9 cellular contexts compared by ENCODE assay signal in genomic region chr16:54282923-54283734, GRCh38. TPM values are rescaled to one million over a fixed set of nuclear protein-coding genes. Genes with fewer than 3 reads are reported as not detected.
A peak's percentile ranks its signal among the peaks of the same experiment; 100 is the strongest.
DNase-seq lines count a peak whose midpoint lies in the region; ATAC-seq, FAIRE-seq and TF ChIP-seq lines count a peak whose summit lies in the region.
"Had no signal": no experiment of that assay in that cellular context is flagged by ENCODE, and none has a peak within 500 bp of the region (broad histone marks: within the 10 kb centered on the region; RNA-seq: fewer than 3 reads in every experiment).

No MANE protein-coding gene starts in this region.

- H3K36me3 Mint-ChIP-seq in nephron progenitor cell (ENCODE audit: low read depth): no peaks in the 10 kb centered on the region

- no peak overlapping the region for H4K5ac ChIP-seq in H1 (ENCODE audit: insufficient read length, low read depth, low read length)

- TF ChIP-seq POLR2A in H1 (IDR thresholded peaks at IDR 0.05; ENCODE audit: control extremely low read depth in 1 of 2, low read depth in 2 of 2, low read length in 2 of 2): no peak

- TF ChIP-seq RAD21 in H1 (IDR thresholded peaks at IDR 0.05 in 1 of 2, conservative IDR thresholded peaks at IDR 0.05 in 1 of 2; ENCODE audit: low read depth in 2 of 2, low read length in 2 of 2): no peak

- no peak overlapping the region for H4K91ac ChIP-seq in H1 (replicated peaks; ENCODE audit: insufficient read length, low read length)

- H3K79me1 ChIP-seq in H1 (ENCODE audit: low read depth, low read length): no peaks in the 10 kb centered on the region

- peak overlapping the region; percentile 8 to 93 (median 30); a peak in 5 of 8 replicates for H3K4me3 ChIP-seq in H1 (ENCODE audit: extremely low read depth in 1 of 4, insufficient read depth in 2 of 4, low read depth in 3 of 4, low read length in 4 of 4)

- POLR2A ChIA-PET in H1 (lab: Charles Lee; ENCODE audit: partially characterized antibody): interaction anchor here (1.1 to 1.4 kb wide), 2 partner anchors 354 to 647 kb away, joined by 3 to 6 read pairs; partner anchors contain the start of gene IRX5

- CTCF ChIA-PET in H1 (lab: Charles Lee; ENCODE audit: partially characterized antibody): interaction anchor here (0.6 to 3.2 kb wide), 28 partner anchors 9 to 752 kb away, joined by 3 to 21 read pairs (median 3); partner anchors contain the start of gene IRX5

- no peak overlapping the region for H2BK12ac ChIP-seq in H1 (ENCODE audit: low read depth, low read length)

- no peak overlapping the region for H2AFZ ChIP-seq in H1 (ENCODE audit: low read length)

- H3K4ac ChIP-seq in H1 (replicated peaks; ENCODE audit: insufficient read length, low read depth, low read length): no peak overlapping the region

- H3K9me3 ChIP-seq in H1 (ENCODE audit: insufficient read depth in 2 of 2, low read depth in 1 of 2, low read length in 1 of 2): no peaks in the 10 kb centered on the region

- ATAC-seq in GM21447 (IDR thresholded peaks at IDR 0.05; ENCODE audit: unreplicated experiment): no peak
- ATAC-seq in activated CD4-positive, CD25-positive, alpha-beta regulatory T cell treated with anti-CD3 and anti-CD28 coated beads, Interleukin-2, amount 50 U/mL, for 24 hours: no peak

- no peaks in the 10 kb centered on the region for H3K9me3 Mint-ChIP-seq in nephron progenitor cell

- peak overlapping the region; percentile 19 for H3K18ac ChIP-seq in H1 (ENCODE audit: extremely low read depth, low read length)

- H3K4me2 ChIP-seq in H1 (ENCODE audit: insufficient read depth in 1 of 2, low read depth in 2 of 2, low read length in 2 of 2): peak overlapping the region; percentile 77 to 99

- H3K27ac Mint-ChIP-seq in nephron progenitor cell: no peak overlapping the region

- H3K79me2 ChIP-seq in H1 (ENCODE audit: control insufficient read depth in 1 of 2, insufficient read depth in 2 of 2, low read length in 2 of 2): no peaks in the 10 kb centered on the region

- peak overlapping the region; percentile 82 for H3K4me3 Mint-ChIP-seq in nephron progenitor cell

- no peak overlapping the region for H2BK15ac ChIP-seq in H1 (ENCODE audit: low read length)

- no peak overlapping the region for H2AK5ac ChIP-seq in H1 (ENCODE audit: low read depth, low read length)

- H4K8ac ChIP-seq in H1 (ENCODE audit: extremely low read depth, insufficient read depth, low read length): no peak overlapping the region; the same call in 1 of the 2 replicates

- no peak overlapping the region for H2BK20ac ChIP-seq in H1 (ENCODE audit: low read length)

- H3K27me3 ChIP-seq in H1 (replicated peaks in 1 of 4; ENCODE audit: control insufficient read depth in 3 of 4, extremely low read depth in 1 of 4, insufficient read depth in 3 of 4, low read length in 3 of 4): peaks cover 52 to 77% (median 68%) of the 10 kb centered on the region in 4 experiments

- peaks cover 6 to 12% of the 10 kb centered on the region in 2 experiments for H4K20me1 ChIP-seq in H1 (replicated peaks in 1 of 2; ENCODE audit: control insufficient read depth in 1 of 2, insufficient read depth in 2 of 2, low read length in 2 of 2)

- H3K4me1 Mint-ChIP-seq in nephron progenitor cell: peaks cover 44% of the 10 kb centered on the region

- peaks cover 27% of the 10 kb centered on the region; the same call in 1 of the 2 replicates for H3K23me2 ChIP-seq in H1 (ENCODE audit: low read depth, low read length)

- no peak overlapping the region for H3K9ac ChIP-seq in H1 (replicated peaks in 1 of 4; ENCODE audit: extremely low read depth in 1 of 4, low read depth in 3 of 4, low read length in 3 of 4)

- no peak overlapping the region for H2BK120ac ChIP-seq in H1 (replicated peaks; ENCODE audit: low read depth, low read length)

- no peak for TF ChIP-seq EP300 in H1 (IDR thresholded peaks at IDR 0.05; ENCODE audit: borderline replicate concordance in 1 of 2, low read depth in 2 of 2, low read length in 2 of 2)

- no peak overlapping the region for H3K14ac ChIP-seq in H1 (ENCODE audit: insufficient read length)

- H3K27me3 Mint-ChIP-seq in nephron progenitor cell (ENCODE audit: low read depth, poor library complexity): peaks cover 86% of the 10 kb centered on the region

- no peak for FAIRE-seq in H1 (lab: Jason Lieb, UNC)
- FAIRE-seq: keratinocyte had no signal

- DNase-seq in ELF-1 (ENCODE audit: low read depth, low spot score) (peak; percentile 31), LHCN-M2 (ENCODE audit: low read depth) (peak; percentile 46), H1 (ENCODE audit: low read depth in 1 of 2, low spot score in 2 of 2) (peak in 1 of 2 experiments; percentile 63), nephron progenitor cell (peak; percentile 27), NCI-H1105 (lab: John Stamatoyannopoulos, UW) (no peak)
- DNase-seq: NCI-H1417 had no signal

- H3K4me1 ChIP-seq in H1 (replicated peaks in 1 of 4; ENCODE audit: control insufficient read depth in 3 of 4, insufficient read depth in 4 of 4, low read length in 3 of 4): peaks cover 0 to 18% (median 11%) of the 10 kb centered on the region in 4 experiments; a peak in 6 of 7 replicates

- no peak overlapping the region for H3K56ac ChIP-seq in H1 (replicated peaks; ENCODE audit: insufficient read length, low read depth, low read length)

- H2BK5ac ChIP-seq in H1 (ENCODE audit: low read depth, low read length): no peak overlapping the region

- H3K36me3 ChIP-seq in H1 (ENCODE audit: control insufficient read depth in 2 of 4, insufficient read depth in 4 of 4, low read length in 3 of 4): no peaks in the 10 kb centered on the region; a peak in 1 of 8 replicates

- no peak for TF ChIP-seq CTCF in H1 (IDR thresholded peaks at IDR 0.05; ENCODE audit: control extremely low read depth in 1 of 3, insufficient read depth in 1 of 3, low read depth in 1 of 3, low read length in 3 of 3)
- TF ChIP-seq CTCF in nephron progenitor cell (IDR thresholded peaks at IDR 0.05): no peak

- H3K23ac ChIP-seq in H1 (ENCODE audit: insufficient read length): no peak overlapping the region

- no peak overlapping the region for H3K27ac ChIP-seq in H1 (ENCODE audit: low read depth, low read length)

- 12% methylated on average over 37 of the region's 37 CpGs; no CpG with 5 or more reads in 1 of the 2 experiments for WGBS in H1 (ENCODE audit: extremely low coverage in 1 of 2, insufficient coverage in 1 of 2, insufficient read length in 1 of 2, insufficient replicate concordance in 2 of 2, low coverage in 1 of 2, low lambda C conversion rate in 2 of 2, missing lambda C conversion rate in 1 of 2), 2 experiments

TF ChIP-seq in H1, 55 proteins besides CTCF, POLR2A, EP300 and RAD21:
- TF ChIP-seq, protein P1, sequence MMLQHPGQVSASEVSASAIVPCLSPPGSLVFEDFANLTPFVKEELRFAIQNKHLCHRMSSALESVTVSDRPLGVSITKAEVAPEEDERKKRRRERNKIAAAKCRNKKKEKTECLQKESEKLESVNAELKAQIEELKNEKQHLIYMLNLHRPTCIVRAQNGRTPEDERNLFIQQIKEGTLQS (IDR thresholded peaks at IDR 0.05; ENCODE audit: insufficient read depth, low read depth, low read length): no peak
- TF ChIP-seq CREB1 (IDR thresholded peaks at IDR 0.05) (no peak), POLR2AphosphoS5 (IDR thresholded peaks at IDR 0.05; ENCODE audit: low read depth, low read length) (no peak), RFX5 (IDR thresholded peaks at IDR 0.05; ENCODE audit: borderline replicate concordance, low read depth, low read length) (no peak), KDM1A (IDR thresholded peaks at IDR 0.05; ENCODE audit: borderline replicate concordance, low read length) (peak; percentile 30; the same call in 1 of the 2 replicates), SUZ12 (IDR thresholded peaks at IDR 0.05; ENCODE audit: low read length) (peak; percentile 65), EZH2 (IDR thresholded peaks at IDR 0.05; ENCODE audit: low read depth, low read length, severe bottlenecking) (peak; percentile 37), HDAC6 (IDR thresholded peaks at IDR 0.05; ENCODE audit: low read depth, low read length) (no peak), RNF2 (IDR thresholded peaks at IDR 0.05; ENCODE audit: borderline replicate concordance, low read depth, low read length, missing control alignments, poor library complexity, severe bottlenecking) (peak; percentile 81), SIN3A (conservative IDR thresholded peaks at IDR 0.05 in 1 of 2, IDR thresholded peaks at IDR 0.05 in 1 of 2; ENCODE audit: low read depth in 1 of 2, low read length in 2 of 2) (no peak), JUND (IDR thresholded peaks at IDR 0.05; ENCODE audit: low read length) (no peak), EGR1 (IDR thresholded peaks at IDR 0.05; ENCODE audit: borderline replicate concordance, low read depth, low read length) (no peak), SP1 (IDR thresholded peaks at IDR 0.05; ENCODE audit: low read depth, low read length) (no peak)

RNA-seq across cellular contexts. Expression of gene IRX3, which starts 3.5 kb away (rescaled TPM):
- total RNA-seq in LHCN-M2 (2014; rRNA removed): 82.7 and 84.1 TPM in 2 replicates
- polyA plus RNA-seq in LHCN-M2 (2012): 66.9 TPM
- total RNA-seq in H1 (2021; fragmentation: NEBNext Ultra II Directional; extraction: Animal tissue kit (Norgen Biotek cat#: 25700)): 1.6 and 2.9 TPM in 2 replicates
- polyA plus RNA-seq in H1 (2011; rRNA removed): 0.50 and 1.7 TPM in 2 replicates
- polyA plus RNA-seq in H1 (2011; cell fraction: cytosol; rRNA removed): 1.6 TPM
- polyA plus RNA-seq in H1 (2011; cell fraction: nucleus; rRNA removed): 1.5 TPM
- polyA plus RNA-seq in H1 (2012, experiment 1 of 2): 1.2 to 1.8 TPM (median 1.5 TPM) in 4 replicates
- 1.2 TPM for polyA plus RNA-seq in H1 (2012, experiment 2 of 2)
- 1.6 TPM for polyA plus RNA-seq in H1 (2013, experiment 1 of 2)
- polyA plus RNA-seq in H1 (2013, experiment 2 of 2): 2.4 TPM
- 0.13 TPM in 1 of 2 replicates, not detected in the other for polyA minus RNA-seq in H1 (2011; rRNA and poly(A)+ RNA removed)
- 2.6 TPM for polyA minus RNA-seq in H1 (2011; cell fraction: cytosol; rRNA and poly(A)+ RNA removed)
- 1.8 TPM for polyA minus RNA-seq in H1 (2011; cell fraction: nucleus; rRNA and poly(A)+ RNA removed)

Comparison
In these comparisons a context has a peak if more than half of its experiments do, and no peak if none do; other contexts are left out.
1. RNA of gene IRX3, which starts 3.5 kb away (total RNA-seq): 82.7 to 84.1 TPM in LHCN-M2; 1.6 to 2.9 TPM in H1; every median in the first group is over 10 times any median in the second.